Comparison of ENCODE assay signal across 1 cellular context in the genomic region with DNA sequence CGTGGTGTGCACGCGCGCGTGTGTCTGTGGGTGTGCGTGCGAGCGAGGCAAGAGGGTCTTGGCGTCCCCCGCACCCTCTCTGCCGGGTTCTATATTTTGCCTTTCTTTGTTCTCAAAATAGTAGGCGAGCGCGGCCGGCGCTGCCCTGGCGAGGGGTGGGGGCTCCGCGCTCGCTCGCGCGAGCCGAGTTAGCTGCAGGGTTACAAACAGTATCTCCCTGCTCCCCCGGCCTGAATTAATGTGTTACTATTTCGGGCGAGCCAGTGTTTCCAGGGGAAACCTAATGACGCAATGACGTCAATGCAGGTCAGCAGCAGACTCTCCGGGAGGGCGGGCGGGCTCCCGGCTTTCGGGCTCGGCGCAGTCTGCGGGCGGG.
TF ChIP-seq lines count a peak whose summit lies in the region.

No MANE protein-coding gene starts in this region.

TF ChIP-seq in GM12878, 131 proteins besides CTCF, POLR2A, EP300 and RAD21 (continued from another document):
- TF ChIP-seq, protein P1, sequence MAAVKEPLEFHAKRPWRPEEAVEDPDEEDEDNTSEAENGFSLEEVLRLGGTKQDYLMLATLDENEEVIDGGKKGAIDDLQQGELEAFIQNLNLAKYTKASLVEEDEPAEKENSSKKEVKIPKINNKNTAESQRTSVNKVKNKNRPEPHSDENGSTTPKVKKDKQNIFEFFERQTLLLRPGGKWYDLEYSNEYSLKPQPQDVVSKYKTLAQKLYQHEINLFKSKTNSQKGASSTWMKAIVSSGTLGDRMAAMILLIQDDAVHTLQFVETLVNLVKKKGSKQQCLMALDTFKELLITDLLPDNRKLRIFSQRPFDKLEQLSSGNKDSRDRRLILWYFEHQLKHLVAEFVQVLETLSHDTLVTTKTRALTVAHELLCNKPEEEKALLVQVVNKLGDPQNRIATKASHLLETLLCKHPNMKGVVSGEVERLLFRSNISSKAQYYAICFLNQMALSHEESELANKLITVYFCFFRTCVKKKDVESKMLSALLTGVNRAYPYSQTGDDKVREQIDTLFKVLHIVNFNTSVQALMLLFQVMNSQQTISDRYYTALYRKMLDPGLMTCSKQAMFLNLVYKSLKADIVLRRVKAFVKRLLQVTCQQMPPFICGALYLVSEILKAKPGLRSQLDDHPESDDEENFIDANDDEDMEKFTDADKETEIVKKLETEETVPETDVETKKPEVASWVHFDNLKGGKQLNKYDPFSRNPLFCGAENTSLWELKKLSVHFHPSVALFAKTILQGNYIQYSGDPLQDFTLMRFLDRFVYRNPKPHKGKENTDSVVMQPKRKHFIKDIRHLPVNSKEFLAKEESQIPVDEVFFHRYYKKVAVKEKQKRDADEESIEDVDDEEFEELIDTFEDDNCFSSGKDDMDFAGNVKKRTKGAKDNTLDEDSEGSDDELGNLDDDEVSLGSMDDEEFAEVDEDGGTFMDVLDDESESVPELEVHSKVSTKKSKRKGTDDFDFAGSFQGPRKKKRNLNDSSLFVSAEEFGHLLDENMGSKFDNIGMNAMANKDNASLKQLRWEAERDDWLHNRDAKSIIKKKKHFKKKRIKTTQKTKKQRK (IDR thresholded peaks at IDR 0.05; ENCODE audit: low read depth, low read length), result no peak
- TF ChIP-seq ZNF384 (IDR thresholded peaks at IDR 0.05; ENCODE audit: borderline replicate concordance, low read depth, low read length) (no peak), SUZ12 (IDR thresholded peaks at IDR 0.05; ENCODE audit: unreplicated experiment) (peak; percentile 24)
